ENCODE assay signal across 8 cellular contexts in genomic region chr10:122462533-122463465, GRCh38. TPM values are rescaled to one million over a fixed set of nuclear protein-coding genes. Genes with fewer than 3 reads are reported as not detected.
DNase-seq lines count a peak whose midpoint lies in the region; ATAC-seq, FAIRE-seq and TF ChIP-seq lines count a peak whose summit lies in the region.

No MANE protein-coding gene starts in this region.

- H3K4me3 ChIP-seq in BJ (ENCODE audit: low read depth, low read length), result peak overlapping the region; percentile 61
- H3K4me3 ChIP-seq in esophagus (ENCODE audit: low read depth in 1 of 2, low read length in 2 of 2), result peak overlapping the region; percentile 61 to 64

- H3K27ac ChIP-seq in esophagus (ENCODE audit: low read depth in 2 of 2, low read length in 1 of 2), result peak overlapping the region; percentile 66 to 73

- DNase-seq in BJ (ENCODE audit: low read depth) (no peak), RPMI7951 (ENCODE audit: low read depth) (peak; percentile 42), myocyte (ENCODE audit: low read depth) (peak; percentile 54), NCI-H2107 treated with DMSO at 0.1 percent for 48 hours (lab: John Stamatoyannopoulos, UW; ENCODE audit: unreplicated experiment) (no peak), frontal cortex (ENCODE audit: low spot score in 2 of 2) (no peak), OCI-M1 (lab: John Stamatoyannopoulos, UW) (no peak)

- H3K4me1 ChIP-seq in esophagus (ENCODE audit: control insufficient read depth in 2 of 2, insufficient read depth in 2 of 2, low read length in 1 of 2), result peaks cover 3 to 7% of the 10 kb centered on the region in 2 donors

- ATAC-seq in HG02798 (IDR thresholded peaks at IDR 0.05; ENCODE audit: poor library complexity, unreplicated experiment), result no peak

- 10 to 17% methylated on average over 47 of the region's 47 CpGs for WGBS in esophagus, 2 donors

- TF ChIP-seq CTCF in BJ (IDR thresholded peaks at IDR 0.05; ENCODE audit: insufficient read depth, low read depth, low read length), result no peak

- H3K36me3 ChIP-seq in BJ (ENCODE audit: control insufficient read depth, insufficient read depth, low read length) (no peaks in the 10 kb centered on the region), esophagus (ENCODE audit: control insufficient read depth in 2 of 2, insufficient read depth in 2 of 2, low read length in 1 of 2) (no peaks in the 10 kb centered on the region)

- H3K27me3 ChIP-seq in BJ (ENCODE audit: control insufficient read depth, insufficient read depth, low read length) (peaks cover 10% of the 10 kb centered on the region), esophagus (ENCODE audit: control insufficient read depth in 1 of 2, insufficient read depth in 2 of 2, low read length in 2 of 2) (no peaks in the 10 kb centered on the region)

- POLR2A ChIA-PET in BJ (lab: Charles Lee), result interaction anchor here (0.6 kb wide), 1 partner anchor 11 kb away, joined by 3 read pairs; no protein-coding TSS in a partner anchor

- CTCF ChIA-PET in BJ (lab: Yijun Ruan, JAX), result no interaction called here

- H3K9me3 ChIP-seq in esophagus (ENCODE audit: control insufficient read depth in 2 of 2, insufficient read depth in 1 of 2, low read depth in 1 of 2, low read length in 1 of 2), result no peaks in the 10 kb centered on the region

- no peak for FAIRE-seq in frontal cortex (lab: Jason Lieb, UNC)

RNA-seq across cellular contexts. Expression of gene HTRA1, which starts 1.4 kb away (rescaled TPM):
- polyA plus RNA-seq in BJ (2011; rRNA removed), result 128 and 132 TPM in 2 replicates
- polyA minus RNA-seq in BJ (2011; rRNA and poly(A)+ RNA removed), result 9.9 and 11.0 TPM in 2 replicates
- total RNA-seq in RPMI7951 (2014; rRNA removed; shearing (Covaris generic)), result 136 and 182 TPM in 2 replicates
- 10 to 100 TPM; 11.7 to 19.5 TPM for polyA plus RNA-seq in esophagus
- total RNA-seq in myocyte, result 1,617 and 1,959 TPM in 2 replicates
- polyA plus RNA-seq in myocyte (2012), result 989 TPM
- 41.2 TPM for total RNA-seq in frontal cortex

RNA-seq across cellular contexts. Expression of gene ARMS2, which starts 8.3 kb away (rescaled TPM):
- polyA plus RNA-seq in BJ (2011; rRNA removed), result not detected in 2 replicates
- not detected in 2 replicates for polyA minus RNA-seq in BJ (2011; rRNA and poly(A)+ RNA removed)
- total RNA-seq in RPMI7951 (2014; rRNA removed; shearing (Covaris generic)), result not detected in 2 replicates
- polyA plus RNA-seq in esophagus, result not detected
- total RNA-seq in myocyte, result 0.88 TPM in 1 of 2 replicates, not detected in the other
- 1.3 TPM for polyA plus RNA-seq in myocyte (2012)
- not detected for total RNA-seq in frontal cortex

Comparison
In these comparisons a context has a peak if more than half of its experiments do, and no peak if none do; other contexts are left out.
1. DNase-seq: peak in RPMI7951 (single experiment) and myocyte (single experiment); none in BJ (single experiment), NCI-H2107 treated with DMSO at 0.1 percent for 48 hours (single experiment), frontal cortex (0 of 2) and OCI-M1 (single experiment).